13 cellular contexts compared by ENCODE assay signal in genomic region chr2:8329660-8330622, GRCh38.
DNase-seq lines count a peak whose midpoint lies in the region; ATAC-seq, FAIRE-seq and TF ChIP-seq lines count a peak whose summit lies in the region.
"Had no signal": no experiment of that assay in that cellular context is flagged by ENCODE, and none has a peak within 500 bp of the region (broad histone marks: within the 10 kb centered on the region; RNA-seq: fewer than 3 reads in every experiment).

No MANE protein-coding gene starts in this region.

- H3K4me2 ChIP-seq in BLaER1 treated with 17β-estradiol and CSF1 and Interleukin-3, amounts not matched to agents 10 nM and 100 nM, result peak overlapping the region; percentile 21 to 84 (median 60)
- H3K4me2 ChIP-seq in K562 (ENCODE audit: insufficient read depth, low read length) (no peak overlapping the region), mesenchymal stem cell (ENCODE audit: low read length, poor library complexity, severe bottlenecking) (no peak overlapping the region)

- TF ChIP-seq RAD21 in K562 (CRISPR knock-in tag; conservative IDR thresholded peaks at IDR 0.05 in 1 of 2, IDR thresholded peaks at IDR 0.05 in 1 of 2), result 0 out of 4 replicates have a peak, but pooled peaks of 1 of the 2 experiments have one; percentile 12

- no peak overlapping the region for H4K8ac ChIP-seq in mesenchymal stem cell (ENCODE audit: low read length)

- no peaks in the 10 kb centered on the region for H3K79me2 ChIP-seq in K562 (ENCODE audit: control insufficient read depth, insufficient read depth, low read length)

- no peak overlapping the region for H3K9ac ChIP-seq in BLaER1 treated with 17β-estradiol and CSF1 and Interleukin-3, amounts not matched to agents 10 nM and 100 nM
- H3K9ac ChIP-seq in K562 (ENCODE audit: insufficient read depth in 1 of 2, low read depth in 2 of 2, low read length in 2 of 2) (no peak overlapping the region), mesenchymal stem cell (ENCODE audit: low read length) (no peak overlapping the region)

- no peak overlapping the region for H2BK120ac ChIP-seq in mesenchymal stem cell (ENCODE audit: low read depth, low read length)

- no peak overlapping the region for H3K18ac ChIP-seq in mesenchymal stem cell (ENCODE audit: low read depth in 1 of 2, low read length in 2 of 2)

- H2BK15ac ChIP-seq in mesenchymal stem cell (ENCODE audit: low read depth, poor library complexity, severe bottlenecking), result no peak overlapping the region

- H2AK5ac ChIP-seq in mesenchymal stem cell (ENCODE audit: low read length, severe bottlenecking), result no peak overlapping the region

- no peaks in the 10 kb centered on the region for H3K9me1 ChIP-seq in K562 (ENCODE audit: control insufficient read depth, insufficient read depth, low read length)

- in situ Hi-C loops in K562 (cut with MboI), result no loop called here

- H3K79me1 ChIP-seq in mesenchymal stem cell (replicated peaks; ENCODE audit: low read length, poor library complexity, severe bottlenecking), result no peaks in the 10 kb centered on the region

- POLR2A ChIA-PET in K562 (lab: Yijun Ruan, JAX), result interaction anchor here (0.5 kb wide), 1 partner anchor 9 kb away, joined by 3 read pairs; no protein-coding TSS in a partner anchor

- intact Hi-C loops in K562 (cut with micrococcal nuclease), result no loop called here
- intact Hi-C loops in lower lobe of right lung (cut with DNase I), result no loop called here

- no peak overlapping the region for H3K23ac ChIP-seq in mesenchymal stem cell (ENCODE audit: low read length in 2 of 2)

- H3K36me3 ChIP-seq in BLaER1 treated with 17β-estradiol and CSF1 and Interleukin-3, amounts not matched to agents 10 nM and 100 nM, result no peaks in the 10 kb centered on the region
- H3K36me3 ChIP-seq in H7 (replicated peaks; ENCODE audit: control insufficient read depth, insufficient read depth, low read length), result no peaks in the 10 kb centered on the region
- no peaks in the 10 kb centered on the region for H3K36me3 ChIP-seq in K562 (ENCODE audit: control insufficient read depth, insufficient read depth, low read length)
- no peaks in the 10 kb centered on the region for H3K36me3 ChIP-seq in mesenchymal stem cell (ENCODE audit: control insufficient read depth in 1 of 2, insufficient read depth in 2 of 2, low read depth in 1 of 2, low read length in 2 of 2)
- H3K36me3 ChIP-seq in lower lobe of right lung, result no peaks in the 10 kb centered on the region

- peak overlapping the region in 7 of 11 experiments; percentile 5 to 40 (median 29); a peak in 6 of 22 replicates for H3K27ac ChIP-seq in BLaER1 treated with 17β-estradiol and CSF1 and Interleukin-3, amounts not matched to agents 10 nM and 100 nM
- H3K27ac ChIP-seq in K562 (ENCODE audit: extremely low read depth, low read depth, low read length) (no peak overlapping the region), mesenchymal stem cell (ENCODE audit: low read length, poor library complexity, severe bottlenecking) (no peak overlapping the region), lower lobe of right lung (no peak overlapping the region)

- TF ChIP-seq CTCF in K562 (IDR thresholded peaks at IDR 0.05 in 2 of 3, conservative IDR thresholded peaks at IDR 0.05 in 1 of 3; ENCODE audit: insufficient read depth in 2 of 3, low read depth in 1 of 3, low read length in 3 of 3) (peak in 1 of 3 experiments; percentile 20; a peak in 2 of 6 replicates), lower lobe of right lung (IDR thresholded peaks at IDR 0.05) (no peak)

- no peak overlapping the region for H3K14ac ChIP-seq in mesenchymal stem cell (ENCODE audit: low read length in 2 of 2)

- DNase-seq in H7 (peak; percentile 49), K562 (ENCODE audit: extremely low read depth in 1 of 4, low spot score in 3 of 4) (no peak), mesenchymal stem cell (no peak), lower lobe of right lung (no peak), GM12892 (ENCODE audit: insufficient read length) (no peak)
- DNase-seq: activated CD4-positive, alpha-beta T cell treated with anti-CD3 and anti-CD28 coated beads for 4 hours; effector CD8-positive, alpha-beta T cell; Right ventricle myocardium superior; stimulated activated naive CD4-positive, alpha-beta T cell; T1000 had no signal

- no peak overlapping the region for H2BK12ac ChIP-seq in mesenchymal stem cell (ENCODE audit: low read length in 2 of 2)

- H3K4me3 ChIP-seq in BLaER1 treated with 17β-estradiol and CSF1 and Interleukin-3, amounts not matched to agents 10 nM and 100 nM, result no peak overlapping the region
- no peak overlapping the region for H3K4me3 ChIP-seq in H7 (ENCODE audit: insufficient read depth, low read depth, low read length)
- no peak overlapping the region for H3K4me3 ChIP-seq in K562
- H3K4me3 ChIP-seq in mesenchymal stem cell (ENCODE audit: insufficient read depth in 1 of 2, low read depth in 1 of 2, low read length in 2 of 2), result no peak overlapping the region
- H3K4me3 ChIP-seq in lower lobe of right lung, result no peak overlapping the region

- no peak overlapping the region for H3K4ac ChIP-seq in mesenchymal stem cell (ENCODE audit: low read depth in 1 of 2, low read length in 2 of 2)

- peaks cover 0 to 7% (median 0%) of the 10 kb centered on the region in 11 experiments; a peak in 2 of 22 replicates for H3K9me3 ChIP-seq in BLaER1 treated with 17β-estradiol and CSF1 and Interleukin-3, amounts not matched to agents 10 nM and 100 nM (replicated peaks in 1 of 11)
- H3K9me3 ChIP-seq in K562 (replicated peaks; ENCODE audit: control insufficient read depth, insufficient read depth, low read depth, low read length), result no peaks in the 10 kb centered on the region
- no peaks in the 10 kb centered on the region for H3K9me3 ChIP-seq in mesenchymal stem cell (ENCODE audit: control insufficient read depth, low read length)
- H3K9me3 ChIP-seq in lower lobe of right lung, result no peaks in the 10 kb centered on the region

- H3K4me1 ChIP-seq in BLaER1 treated with 17β-estradiol and CSF1 and Interleukin-3, amounts not matched to agents 10 nM and 100 nM, result peaks cover 25 to 49% (median 40%) of the 10 kb centered on the region in 10 experiments
- H3K4me1 ChIP-seq in K562 (replicated peaks in 1 of 2; ENCODE audit: control insufficient read depth in 2 of 2, insufficient read depth in 2 of 2, low read length in 2 of 2), result peaks cover 4 to 10% of the 10 kb centered on the region in 2 experiments; a peak in 4 of 5 replicates
- H3K4me1 ChIP-seq in mesenchymal stem cell (ENCODE audit: control insufficient read depth, insufficient read depth, low read depth, low read length), result peaks cover 2% of the 10 kb centered on the region
- H3K4me1 ChIP-seq in lower lobe of right lung, result peaks cover 11% of the 10 kb centered on the region

- H4K91ac ChIP-seq in mesenchymal stem cell (ENCODE audit: low read length), result peak overlapping the region; percentile 32

- no peaks in the 10 kb centered on the region for H3K27me3 ChIP-seq in BLaER1 treated with 17β-estradiol and CSF1 and Interleukin-3, amounts not matched to agents 10 nM and 100 nM
- H3K27me3 ChIP-seq in H7 (ENCODE audit: control insufficient read depth, insufficient read depth, low read length) (no peaks in the 10 kb centered on the region), K562 (ENCODE audit: control insufficient read depth in 2 of 2, insufficient read depth in 2 of 2, low read length in 2 of 2) (peaks cover 0 to 19% of the 10 kb centered on the region in 2 experiments; a peak in 2 of 5 replicates), mesenchymal stem cell (ENCODE audit: control insufficient read depth in 1 of 2, insufficient read depth in 1 of 2, low read length in 2 of 2) (peaks cover 0 to 3% of the 10 kb centered on the region in 2 experiments), lower lobe of right lung (ENCODE audit: low read depth) (no peaks in the 10 kb centered on the region)

- ATAC-seq in K562 (0 out of 3 replicates have a peak, but pooled peaks have one; percentile 20), lower lobe of right lung (no peak), GM18907 (IDR thresholded peaks at IDR 0.05; ENCODE audit: unreplicated experiment) (no peak), GM19397 (IDR thresholded peaks at IDR 0.05; ENCODE audit: unreplicated experiment) (no peak)

- H4K20me1 ChIP-seq in BLaER1 treated with 17β-estradiol and CSF1 and Interleukin-3, amounts not matched to agents 10 nM and 100 nM, result no peaks in the 10 kb centered on the region
- H4K20me1 ChIP-seq in K562 (replicated peaks; ENCODE audit: control insufficient read depth, insufficient read depth, low read length), result no peaks in the 10 kb centered on the region

- TF ChIP-seq EP300 in K562 (IDR thresholded peaks at IDR 0.05; ENCODE audit: low read length), result no peak

- H2BK5ac ChIP-seq in mesenchymal stem cell (ENCODE audit: low read depth, low read length, poor library complexity, severe bottlenecking), result no peak overlapping the region

- FAIRE-seq in K562 (lab: Jason Lieb, UNC), result no peak
- no peak for FAIRE-seq in GM12892 (lab: Jason Lieb, UNC)

- CTCF ChIA-PET in K562 (lab: Yijun Ruan, JAX; ENCODE audit: low intra/inter-chr PET ratio), result no interaction called here

- H2AFZ ChIP-seq in K562 (ENCODE audit: low read depth, low read length) (no peak overlapping the region), mesenchymal stem cell (ENCODE audit: low read depth, low read length) (no peak overlapping the region)

- no peak for TF ChIP-seq POLR2A in K562 (conservative IDR thresholded peaks at IDR 0.05)
- no peak for TF ChIP-seq POLR2A in GM12892 (IDR thresholded peaks at IDR 0.05; ENCODE audit: low read depth, low read length)

- BruUV-seq in K562 (replicated peaks; lab: Mats Ljungman, UMichigan), result no TSS peak

- 20% methylated on average over 17 of the region's 17 CpGs for WGBS in K562 (ENCODE audit: insufficient coverage, low coverage, missing lambda C conversion rate)
- WGBS in mesenchymal stem cell, result 96% methylated on average over 15 of the region's 17 CpGs

TF ChIP-seq in K562, 482 proteins besides CTCF, POLR2A, EP300 and RAD21:
- TF ChIP-seq SRSF9 (IDR thresholded peaks at IDR 0.05; ENCODE audit: borderline replicate concordance, low read depth, low read length) (no peak), ZKSCAN3 (CRISPR knock-in tag; IDR thresholded peaks at IDR 0.05) (no peak)

Comparison
In these comparisons a context has a peak if more than half of its experiments do, and no peak if none do; other contexts are left out.
1. H3K27ac ChIP-seq: peak in BLaER1 treated with 17β-estradiol and CSF1 and Interleukin-3, amounts not matched to agents 10 nM and 100 nM (7 of 11); none in K562 (single experiment), mesenchymal stem cell (single experiment) and lower lobe of right lung (single experiment).
2. H3K4me2 ChIP-seq: peak in BLaER1 treated with 17β-estradiol and CSF1 and Interleukin-3, amounts not matched to agents 10 nM and 100 nM (11 of 11); none in K562 (single experiment) and mesenchymal stem cell (single experiment).